25 cellular contexts compared by ENCODE assay signal in genomic region chr5:179033004-179033580, GRCh38. TPM values are rescaled to one million over a fixed set of nuclear protein-coding genes. Genes with fewer than 3 reads are reported as not detected.
"Had no signal": no experiment of that assay in that cellular context is flagged by ENCODE, and none has a peak within 500 bp of the region (broad histone marks: within the 10 kb centered on the region; RNA-seq: fewer than 3 reads in every experiment).

No MANE protein-coding gene starts in this region.

- H3K9ac ChIP-seq: parathyroid adenoma had no signal

- H3K4me3 Mint-ChIP-seq: activated B cell treated with CpG ODN at 0.5 μM for 24 hours; activated CD4-positive, alpha-beta memory T cell treated with anti-CD3 and anti-CD28 coated beads for 36 hours; activated naive CD8-positive, alpha-beta T cell; activated T-helper 1 cell treated with anti-CD3 and anti-CD28 coated beads, Interleukin-12 subunit alpha, Interleukin-12 subunit beta, Interleukin-2, Interleukin-4 antibody, amounts not matched to agents 30 ng/mL and 10 ng/mL and 1 ng/mL, durations not matched to agents 14 hours and 24 hours and 36 hours; natural killer cell treated with Interleukin-12 subunit alpha and Interleukin-12 subunit beta and Interleukin-15 and Interleukin-18, amount 100 ng/mL, for 72 hours had no signal

- H3K4me1 ChIP-seq: gastrocnemius medialis, parathyroid adenoma, spleen, tibial nerve had no signal

- ATAC-seq: gastrocnemius medialis; natural killer cell treated with Interleukin-12 subunit alpha and Interleukin-12 subunit beta and Interleukin-15 and Interleukin-18, amount 100 ng/mL, for 72 hours had no signal

- FAIRE-seq: endometrium, urothelium cell line had no signal

- H3K27ac Mint-ChIP-seq: activated B cell treated with CpG ODN at 0.5 μM for 24 hours; activated CD4-positive, alpha-beta memory T cell treated with anti-CD3 and anti-CD28 coated beads for 36 hours; activated naive CD8-positive, alpha-beta T cell; activated T-helper 1 cell treated with anti-CD3 and anti-CD28 coated beads, Interleukin-12 subunit alpha, Interleukin-12 subunit beta, Interleukin-2, Interleukin-4 antibody, amounts not matched to agents 30 ng/mL and 10 ng/mL and 1 ng/mL, durations not matched to agents 14 hours and 24 hours and 36 hours; natural killer cell treated with Interleukin-12 subunit alpha and Interleukin-12 subunit beta and Interleukin-15 and Interleukin-18, amount 100 ng/mL, for 72 hours had no signal

- H3K4me3 ChIP-seq: cardiac muscle cell, dorsolateral prefrontal cortex, tibial nerve had no signal

- H2AFZ ChIP-seq: parathyroid adenoma had no signal

- H3K27me3 Mint-ChIP-seq: activated B cell treated with CpG ODN at 0.5 μM for 24 hours; activated CD4-positive, alpha-beta memory T cell treated with anti-CD3 and anti-CD28 coated beads for 36 hours; activated naive CD8-positive, alpha-beta T cell; natural killer cell treated with Interleukin-12 subunit alpha and Interleukin-12 subunit beta and Interleukin-15 and Interleukin-18, amount 100 ng/mL, for 72 hours had no signal

- H3K4me1 Mint-ChIP-seq: activated B cell treated with CpG ODN at 0.5 μM for 24 hours had no signal

- H3K27me3 ChIP-seq: cardiac muscle cell, dorsolateral prefrontal cortex, gastrocnemius medialis, neutrophil, spleen, tibial nerve had no signal

- H3K79me2 ChIP-seq: parathyroid adenoma had no signal

- H3K27ac ChIP-seq: cardiac muscle cell, dorsolateral prefrontal cortex, gastrocnemius medialis, neutrophil, parathyroid adenoma, spleen, tibial nerve had no signal

- DNase-seq: activated B cell treated with CpG ODN at 0.5 μM for 24 hours; activated CD4-positive, alpha-beta memory T cell treated with anti-CD3 and anti-CD28 coated beads for 36 hours; activated CD4-positive, alpha-beta T cell treated with anti-CD3 and anti-CD28 coated beads for 4 hours; activated T-cell treated with anti-CD3 and anti-CD28 coated beads for 4 hours; amygdala; dorsolateral prefrontal cortex; gastrocnemius medialis; head of caudate nucleus; kidney glomerular epithelial cell; spleen; T-helper 1 cell; T-helper 9 cell had no signal

RNA-seq across cellular contexts. Expression of gene GRM6, which starts 38.0 kb away (rescaled TPM):
- total RNA-seq: activated B cell treated with CpG ODN at 0.5 μM for 24 hours; activated CD4-positive, alpha-beta memory T cell treated with anti-CD3 and anti-CD28 coated beads for 36 hours; activated T-helper 1 cell treated with anti-CD3 and anti-CD28 coated beads, Interleukin-12 subunit alpha, Interleukin-12 subunit beta, Interleukin-2, Interleukin-4 antibody, amounts not matched to agents 30 ng/mL and 10 ng/mL and 1 ng/mL, durations not matched to agents 14 hours and 24 hours and 36 hours; cardiac muscle cell; gastrocnemius medialis; lower leg skin; mesenteric fat pad; natural killer cell treated with Interleukin-12 subunit alpha and Interleukin-12 subunit beta and Interleukin-15 and Interleukin-18, amount 100 ng/mL, for 72 hours; spleen; subcutaneous adipose tissue; tibial nerve had no signal
- polyA plus RNA-seq: cardiac muscle cell, esophagus, spleen had no signal
